Comparison of ENCODE assay signal across 8 cellular contexts in the genomic region with DNA sequence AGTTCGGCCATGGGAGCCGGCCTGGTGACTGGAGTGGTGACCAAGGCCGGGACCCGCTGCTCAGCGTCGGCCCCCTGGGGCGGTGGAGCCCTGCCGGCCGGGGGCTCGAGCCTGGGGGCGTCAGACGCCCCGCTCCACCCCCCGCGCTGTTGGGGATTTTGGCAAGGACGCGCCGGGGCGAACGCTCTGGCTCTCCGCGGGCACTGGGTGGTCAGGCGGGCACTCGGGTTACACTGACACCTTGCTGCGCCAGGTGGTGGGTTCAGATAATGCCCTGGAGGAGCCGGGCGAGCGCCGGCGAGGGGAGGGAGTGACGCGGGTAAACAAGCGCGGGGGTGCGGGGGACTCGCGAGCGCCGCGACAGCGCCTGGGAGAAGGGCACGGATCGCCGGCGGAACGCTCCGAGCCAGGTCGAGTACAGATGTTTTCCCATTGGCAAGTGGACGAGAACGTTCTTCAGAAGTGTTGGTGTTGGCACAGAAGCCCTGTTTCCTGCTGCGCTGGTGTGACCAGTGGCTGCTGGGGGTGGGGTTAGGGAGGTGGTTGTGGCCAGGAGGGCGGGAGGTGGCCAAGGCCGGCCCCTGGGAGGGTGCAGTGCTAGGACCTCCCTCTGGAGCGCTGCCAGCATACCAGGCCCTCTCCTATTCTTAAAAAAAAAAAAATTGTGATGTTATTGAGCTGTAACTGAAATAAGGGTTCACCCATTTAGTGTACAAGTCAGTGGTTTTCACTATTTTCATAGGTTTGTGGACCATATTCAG. TPM values are rescaled to one million over a fixed set of nuclear protein-coding genes. Genes with fewer than 3 reads are reported as not detected.
A peak's percentile ranks its signal among the peaks of the same experiment; 100 is the strongest.
DNase-seq lines count a peak whose midpoint lies in the region; ATAC-seq, FAIRE-seq and TF ChIP-seq lines count a peak whose summit lies in the region.

No MANE protein-coding gene starts in this region.

- CTCF ChIA-PET in A549 (lab: Yijun Ruan, JAX), result interaction anchor here (1.0 to 4.8 kb wide), 5 partner anchors 19 to 87 kb away, joined by 3 to 27 read pairs (median 7); a partner anchor contains a TSS

- H3K9me3 ChIP-seq in A549 (no peaks in the 10 kb centered on the region), kidney (ENCODE audit: control insufficient read depth in 1 of 2, low read length in 2 of 2) (no peaks in the 10 kb centered on the region)

- DNase-seq in A549 (ENCODE audit: low read depth in 1 of 2, low spot score in 1 of 2) (peak; percentile 92 to 95), NCI-H2196 treated with DMSO at 0.1 percent for 48 hours (lab: John Stamatoyannopoulos, UW; ENCODE audit: unreplicated experiment) (peak; percentile 86), cerebellar cortex (ENCODE audit: low spot score) (peak; percentile 91), kidney (peak; percentile 99)
- peak; percentile 68 to 79 (median 73) for DNase-seq in stimulated activated CD4-positive, alpha-beta T cell treated with anti-CD3 and anti-CD28 coated beads, Interleukin-12 subunit alpha, Interleukin-12 subunit beta, amount 100 ng/mL, for 48 hours (ENCODE audit: low read depth in 2 of 3, low spot score in 1 of 3)

- TF ChIP-seq RAD21 in A549 (conservative IDR thresholded peaks at IDR 0.05 in 1 of 2, IDR thresholded peaks at IDR 0.05 in 1 of 2), result no peak

- no peak for TF ChIP-seq CTCF in A549 (IDR thresholded peaks at IDR 0.05)
- no peak for TF ChIP-seq CTCF in kidney (IDR thresholded peaks at IDR 0.05; ENCODE audit: borderline replicate concordance, extremely low read depth, insufficient read depth)

- peaks cover 70% of the 10 kb centered on the region for H3K4me1 ChIP-seq in A549
- peaks cover 53 to 55% of the 10 kb centered on the region in 2 donors for H3K4me1 ChIP-seq in kidney (ENCODE audit: control insufficient read depth in 1 of 2, insufficient read depth in 1 of 2, low read depth in 1 of 2, low read length in 2 of 2)

- POLR2A ChIA-PET in A549 (lab: Yijun Ruan, JAX), result interaction anchor here (0.6 to 1.5 kb wide), 9 partner anchors 9 to 271 kb away, joined by 3 to 9 read pairs (median 4); a partner anchor contains a TSS

- intact Hi-C loops in kidney (cut with DNase I), result no loop called here

- H3K9ac ChIP-seq in kidney (ENCODE audit: low read length in 2 of 2), result peak overlapping the region; percentile 93 to 99

- TF ChIP-seq POLR2A in A549 (IDR thresholded peaks at IDR 0.05; ENCODE audit: low read length), result peak; percentile 75

- FAIRE-seq in A549 (lab: Jason Lieb, UNC) (no peak), kidney (lab: Jason Lieb, UNC) (peak; percentile 17)

- H3K36me3 ChIP-seq in kidney (ENCODE audit: control insufficient read depth in 1 of 2, insufficient read depth in 2 of 2, low read length in 2 of 2), result peaks cover 17 to 31% of the 10 kb centered on the region in 2 donors

- 2% methylated on average over 9 of the region's 54 CpGs for WGBS in A549 (ENCODE audit: missing lambda C conversion rate)

- peak; percentile 16 to 65; a peak in 3 of 6 replicates for ATAC-seq in A549
- ATAC-seq in GM18520 (IDR thresholded peaks at IDR 0.05; ENCODE audit: unreplicated experiment), result peak; percentile 23
- ATAC-seq in HG03045 (IDR thresholded peaks at IDR 0.05; ENCODE audit: unreplicated experiment), result peak; percentile 46
- ATAC-seq in activated CD4-positive, CD25-positive, alpha-beta regulatory T cell treated with anti-CD3 and anti-CD28 coated beads, Interleukin-2, amount 50 U/mL, for 24 hours, result peak; percentile 63 to 69

- H3K27ac ChIP-seq in A549, result peak overlapping the region; percentile 95 to 98
- peak overlapping the region; percentile 99 to 100 for H3K27ac ChIP-seq in kidney (ENCODE audit: low read depth in 2 of 2, low read length in 2 of 2)

- H3K4me3 ChIP-seq in A549 (peak overlapping the region; percentile 81), kidney (ENCODE audit: low read length in 2 of 2) (peak overlapping the region; percentile 77 to 84)

- TF ChIP-seq EP300 in A549 (IDR thresholded peaks at IDR 0.05), result no peak

- peak overlapping the region; percentile 96 for H3K4me2 ChIP-seq in A549

TF ChIP-seq in A549, 52 proteins besides CTCF, POLR2A, EP300 and RAD21 (continues in another document):
- TF ChIP-seq JUNB (IDR thresholded peaks at IDR 0.05), result no peak
- TF ChIP-seq, protein P1, sequence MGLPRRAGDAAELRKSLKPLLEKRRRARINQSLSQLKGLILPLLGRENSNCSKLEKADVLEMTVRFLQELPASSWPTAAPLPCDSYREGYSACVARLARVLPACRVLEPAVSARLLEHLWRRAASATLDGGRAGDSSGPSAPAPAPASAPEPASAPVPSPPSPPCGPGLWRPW (IDR thresholded peaks at IDR 0.05), result no peak
- peak; percentile 47; the same call in 1 of the 2 replicates for TF ChIP-seq RARB (CRISPR knock-in tag; IDR thresholded peaks at IDR 0.05)
- no peak for TF ChIP-seq HOXB5 (CRISPR knock-in tag; IDR thresholded peaks at IDR 0.05)
- TF ChIP-seq HEYL (CRISPR knock-in tag; IDR thresholded peaks at IDR 0.05), result no peak
- TF ChIP-seq JUN (IDR thresholded peaks at IDR 0.05), result peak; percentile 11 to 42; a peak in 3 of 5 replicates
- TF ChIP-seq KDM1A (IDR thresholded peaks at IDR 0.05; ENCODE audit: low read depth), result no peak
- TF ChIP-seq CEBPB (IDR thresholded peaks at IDR 0.05), result no peak
- TF ChIP-seq SMC3 (IDR thresholded peaks at IDR 0.05), result no peak
- TF ChIP-seq, protein P2, sequence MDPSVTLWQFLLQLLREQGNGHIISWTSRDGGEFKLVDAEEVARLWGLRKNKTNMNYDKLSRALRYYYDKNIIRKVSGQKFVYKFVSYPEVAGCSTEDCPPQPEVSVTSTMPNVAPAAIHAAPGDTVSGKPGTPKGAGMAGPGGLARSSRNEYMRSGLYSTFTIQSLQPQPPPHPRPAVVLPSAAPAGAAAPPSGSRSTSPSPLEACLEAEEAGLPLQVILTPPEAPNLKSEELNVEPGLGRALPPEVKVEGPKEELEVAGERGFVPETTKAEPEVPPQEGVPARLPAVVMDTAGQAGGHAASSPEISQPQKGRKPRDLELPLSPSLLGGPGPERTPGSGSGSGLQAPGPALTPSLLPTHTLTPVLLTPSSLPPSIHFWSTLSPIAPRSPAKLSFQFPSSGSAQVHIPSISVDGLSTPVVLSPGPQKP (IDR thresholded peaks at IDR 0.05; ENCODE audit: low read depth, low read length), result no peak
- TF ChIP-seq, protein P3, sequence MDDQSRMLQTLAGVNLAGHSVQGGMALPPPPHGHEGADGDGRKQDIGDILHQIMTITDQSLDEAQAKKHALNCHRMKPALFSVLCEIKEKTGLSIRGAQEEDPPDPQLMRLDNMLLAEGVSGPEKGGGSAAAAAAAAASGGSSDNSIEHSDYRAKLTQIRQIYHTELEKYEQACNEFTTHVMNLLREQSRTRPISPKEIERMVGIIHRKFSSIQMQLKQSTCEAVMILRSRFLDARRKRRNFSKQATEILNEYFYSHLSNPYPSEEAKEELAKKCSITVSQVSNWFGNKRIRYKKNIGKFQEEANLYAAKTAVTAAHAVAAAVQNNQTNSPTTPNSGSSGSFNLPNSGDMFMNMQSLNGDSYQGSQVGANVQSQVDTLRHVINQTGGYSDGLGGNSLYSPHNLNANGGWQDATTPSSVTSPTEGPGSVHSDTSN (IDR thresholded peaks at IDR 0.05), result peak; percentile 46
- peak; percentile 59; the same call in 1 of the 2 replicates for TF ChIP-seq HOXA7 (CRISPR knock-in tag; IDR thresholded peaks at IDR 0.05)
- no peak for TF ChIP-seq RFX5 (IDR thresholded peaks at IDR 0.05)
- TF ChIP-seq MYC (IDR thresholded peaks at IDR 0.05; ENCODE audit: borderline replicate concordance, low read length), result no peak
- no peak for TF ChIP-seq BHLHE40 (IDR thresholded peaks at IDR 0.05; ENCODE audit: low read depth, low read length)
- no peak for TF ChIP-seq HOXB13 (CRISPR knock-in tag; IDR thresholded peaks at IDR 0.05; ENCODE audit: low read depth)
- TF ChIP-seq POLR2AphosphoS2 (conservative IDR thresholded peaks at IDR 0.05; ENCODE audit: low read length), result 0 out of 2 replicates have a peak, but pooled peaks have one; percentile 58
- TF ChIP-seq CHD2 (IDR thresholded peaks at IDR 0.05; ENCODE audit: low read length, partially characterized antibody), result no peak
- no peak for TF ChIP-seq NFE2L2 (conservative IDR thresholded peaks at IDR 0.05; ENCODE audit: low read length)
- TF ChIP-seq FOSB (CRISPR knock-in tag; IDR thresholded peaks at IDR 0.05), result no peak; the same call in none of the 2 replicates
- TF ChIP-seq TP53 (CRISPR knock-in tag; IDR thresholded peaks at IDR 0.05), result peak; percentile 80

RNA-seq across cellular contexts. Expression of a gene that starts 0.8 kb away (rescaled TPM):
- polyA plus RNA-seq in A549 (2011; rRNA removed) (362 and 415 TPM in 2 replicates), A549 (2017; fragmentation: RNase III; extraction: RNeasy Plus Mini Kit Qiagen cat#74134 plus additional on column Dnase treatment) (529 to 625 TPM (median 606 TPM) in 3 replicates), kidney (ENCODE audit: insufficient read depth, low read depth, low replicate concordance) (309 TPM)
- polyA plus RNA-seq in A549 (2012; cell fraction: cytosol; rRNA removed), result 377 and 435 TPM in 2 replicates
- polyA plus RNA-seq in A549 (2012; cell fraction: nucleus; rRNA removed), result 848 and 893 TPM in 2 replicates
- 233 and 259 TPM in 2 replicates for polyA minus RNA-seq in A549 (2011; rRNA and poly(A)+ RNA removed)
- total RNA-seq in kidney, result 249 TPM

RNA-seq across cellular contexts. Expression of a gene that starts 14.8 kb away (rescaled TPM):
- polyA plus RNA-seq in A549 (2011; rRNA removed), result 57.4 and 110 TPM in 2 replicates
- 145 and 194 TPM in 2 replicates for polyA plus RNA-seq in A549 (2012; cell fraction: cytosol; rRNA removed)
- polyA plus RNA-seq in A549 (2012; cell fraction: nucleus; rRNA removed), result 436 and 532 TPM in 2 replicates
- polyA plus RNA-seq in A549 (2017; fragmentation: RNase III; extraction: RNeasy Plus Mini Kit Qiagen cat#74134 plus additional on column Dnase treatment), result 153 to 166 TPM (median 153 TPM) in 3 replicates
- polyA minus RNA-seq in A549 (2011; rRNA and poly(A)+ RNA removed), result 132 and 144 TPM in 2 replicates
- 174 TPM for total RNA-seq in kidney
- 79.4 TPM for polyA plus RNA-seq in kidney (ENCODE audit: insufficient read depth, low read depth, low replicate concordance)

RNA-seq across cellular contexts. Expression of a gene that starts 27.7 kb away (rescaled TPM):
- polyA plus RNA-seq in A549 (2011; rRNA removed) (not detected in 2 replicates), A549 (2017; fragmentation: RNase III; extraction: RNeasy Plus Mini Kit Qiagen cat#74134 plus additional on column Dnase treatment) (0.26 TPM in 1 of 3 replicates, not detected in the others), kidney (ENCODE audit: insufficient read depth, low read depth, low replicate concordance) (20.1 TPM)
- polyA plus RNA-seq in A549 (2012; cell fraction: cytosol; rRNA removed), result 0.08 and 0.19 TPM in 2 replicates
- 0.67 and 1.3 TPM in 2 replicates for polyA plus RNA-seq in A549 (2012; cell fraction: nucleus; rRNA removed)
- polyA minus RNA-seq in A549 (2011; rRNA and poly(A)+ RNA removed), result not detected in 2 replicates
- total RNA-seq in kidney, result 30.6 TPM

RNA-seq across cellular contexts. Expression of a gene that starts 37.1 kb away (rescaled TPM):
- polyA plus RNA-seq in A549 (2011; rRNA removed) (21.4 and 26.1 TPM in 2 replicates), A549 (2017; fragmentation: RNase III; extraction: RNeasy Plus Mini Kit Qiagen cat#74134 plus additional on column Dnase treatment) (29.7 to 35.9 TPM (median 30.5 TPM) in 3 replicates), kidney (ENCODE audit: insufficient read depth, low read depth, low replicate concordance) (25.3 TPM)
- 19.4 and 20.7 TPM in 2 replicates for polyA plus RNA-seq in A549 (2012; cell fraction: cytosol; rRNA removed)
- 155 and 197 TPM in 2 replicates for polyA plus RNA-seq in A549 (2012; cell fraction: nucleus; rRNA removed)
- polyA minus RNA-seq in A549 (2011; rRNA and poly(A)+ RNA removed), result 12.2 and 13.2 TPM in 2 replicates
- 36.6 TPM for total RNA-seq in kidney

Comparison
In these comparisons a context has a peak if more than half of its experiments do, and no peak if none do; other contexts are left out.
1. Peak in every context shown above with its lines: DNase-seq, ATAC-seq, H3K4me3 ChIP-seq and H3K27ac ChIP-seq.